ENCODE assay signal across 35 cellular contexts in genomic region chr2:58852905-58853304, GRCh38.
DNase-seq lines count a peak whose midpoint lies in the region; ATAC-seq and TF ChIP-seq lines count a peak whose summit lies in the region.
"Had no signal": no experiment of that assay in that cellular context is flagged by ENCODE, and none has a peak within 500 bp of the region (broad histone marks: within the 10 kb centered on the region; RNA-seq: fewer than 3 reads in every experiment).

No MANE protein-coding gene starts in this region.

- H3K4me3 ChIP-seq in SK-N-SH (ENCODE audit: low read depth in 2 of 2, low read length in 1 of 2) = no peak overlapping the region
- H3K4me3 ChIP-seq in smooth muscle cell = no peak overlapping the region
- H3K4me3 ChIP-seq: A549; BLaER1; BLaER1 treated with 17β-estradiol and CSF1 and Interleukin-3, amounts not matched to agents 10 nM and 100 nM had no signal

- H3K36me3 ChIP-seq in SK-N-SH (replicated peaks in 1 of 2; ENCODE audit: control insufficient read depth in 1 of 2, insufficient read depth in 2 of 2, low read length in 1 of 2) (no peaks in the 10 kb centered on the region), smooth muscle cell (ENCODE audit: low read depth) (no peaks in the 10 kb centered on the region)
- H3K36me3 ChIP-seq: BE2C; BLaER1; BLaER1 treated with 17β-estradiol and CSF1 and Interleukin-3, amounts not matched to agents 10 nM and 100 nM had no signal

- H3K4me3 Mint-ChIP-seq in mesothelial cell of epicardium = no peak overlapping the region
- H3K4me3 Mint-ChIP-seq in activated CD8-positive, alpha-beta T cell treated with anti-CD3 and anti-CD28 coated beads, Interleukin-2, amount 10 ng/mL, durations not matched to agents 7 days and 5 days = no peak overlapping the region
- H3K4me3 Mint-ChIP-seq: B cell; CD14-positive monocyte; CD4-positive, alpha-beta memory T cell; CD4-positive, alpha-beta T cell; CD4-positive, CD25-positive, alpha-beta regulatory T cell; CD8-positive, alpha-beta memory T cell; CD8-positive, alpha-beta T cell had no signal

- H2AFZ ChIP-seq in SK-N-SH (ENCODE audit: low read depth) = no peak overlapping the region
- H2AFZ ChIP-seq in smooth muscle cell (ENCODE audit: low read depth) = peak overlapping the region; percentile 37

- no peak for TF ChIP-seq RAD21 in SK-N-SH (IDR thresholded peaks at IDR 0.05; ENCODE audit: low read length)

- CTCF ChIA-PET in SK-N-SH (lab: Yijun Ruan, JAX) = interaction anchor here (1.2 kb wide), 1 partner anchor 90 kb away, joined by 3 read pairs; no protein-coding TSS in a partner anchor
- CTCF ChIA-PET in activated CD8-positive, alpha-beta T cell treated with anti-CD3 and anti-CD28 coated beads, Interleukin-2, amount 10 ng/mL, durations not matched to agents 7 days and 5 days (lab: Charles Lee) = no interaction called here

- DNase-seq in SK-N-SH (peak; percentile 2), mesothelial cell of epicardium (ENCODE audit: low spot score in 2 of 2, unreplicated experiment in 2 of 2) (no peak), smooth muscle cell (lab: John Stamatoyannopoulos, UW; ENCODE audit: unreplicated experiment) (no peak), foreskin keratinocyte (no peak), GDM1 (lab: John Stamatoyannopoulos, UW) (no peak), amniotic stem cell (lab: John Stamatoyannopoulos, UW) (no peak)
- DNase-seq in activated CD8-positive, alpha-beta T cell treated with anti-CD3 and anti-CD28 coated beads, Interleukin-2, amount 10 ng/mL, durations not matched to agents 7 days and 5 days = no peak
- DNase-seq: 8988T; ACHN; AML-193; BE2C; C1 segment of cervical spinal cord; Caco-2; Calu3; CD4-positive, alpha-beta memory T cell; CD4-positive, alpha-beta T cell; CD4-positive, CD25-positive, alpha-beta regulatory T cell; CD8-positive, alpha-beta memory T cell; CD8-positive, alpha-beta T cell; COR-L47; DMS 273 treated with DMSO at 0.1 percent for 48 hours; DMS153; DMS53; DMS79; DMS79 treated with DMSO at 0.1 percent for 48 hours; DND-41; EL had no signal

- H4K20me1 ChIP-seq in SK-N-SH (ENCODE audit: insufficient read depth) = no peaks in the 10 kb centered on the region
- no peaks in the 10 kb centered on the region for H4K20me1 ChIP-seq in smooth muscle cell (ENCODE audit: low read depth)
- H4K20me1 ChIP-seq: BLaER1; BLaER1 treated with 17β-estradiol and CSF1 and Interleukin-3, amounts not matched to agents 10 nM and 100 nM had no signal

- H3K27ac ChIP-seq in SK-N-SH (ENCODE audit: low read depth in 2 of 2, low read length in 1 of 2) (peak overlapping the region in 1 of 2 experiments; percentile 43; a peak in 1 of 4 replicates), smooth muscle cell (ENCODE audit: low read depth) (no peak overlapping the region), foreskin keratinocyte (no peak overlapping the region)
- H3K27ac ChIP-seq: 22Rv1; A549; BLaER1; BLaER1 treated with 17β-estradiol and CSF1 and Interleukin-3, amounts not matched to agents 10 nM and 100 nM; C4-2B had no signal

- TF ChIP-seq EP300 in SK-N-SH (IDR thresholded peaks at IDR 0.05; ENCODE audit: borderline replicate concordance in 1 of 2, low read depth in 1 of 2, low read length in 1 of 2) = peak in 1 of 2 experiments; percentile 69; a peak in 2 of 4 replicates

- H3K27me3 Mint-ChIP-seq in mesothelial cell of epicardium (ENCODE audit: low read depth) = no peaks in the 10 kb centered on the region
- H3K27me3 Mint-ChIP-seq in activated CD8-positive, alpha-beta T cell treated with anti-CD3 and anti-CD28 coated beads, Interleukin-2, amount 10 ng/mL, durations not matched to agents 7 days and 5 days (ENCODE audit: low read depth) = no peaks in the 10 kb centered on the region
- H3K27me3 Mint-ChIP-seq: CD4-positive, alpha-beta memory T cell; CD4-positive, alpha-beta T cell; CD4-positive, CD25-positive, alpha-beta regulatory T cell; CD8-positive, alpha-beta memory T cell had no signal

- H3F3A ChIP-seq in SK-N-SH (replicated peaks; ENCODE audit: insufficient read depth) = no peaks in the 10 kb centered on the region
- H3F3A ChIP-seq in smooth muscle cell (ENCODE audit: low read depth) = no peaks in the 10 kb centered on the region

- H3K27ac Mint-ChIP-seq in mesothelial cell of epicardium = peak overlapping the region; percentile 8
- no peak overlapping the region for H3K27ac Mint-ChIP-seq in activated CD8-positive, alpha-beta T cell treated with anti-CD3 and anti-CD28 coated beads, Interleukin-2, amount 10 ng/mL, durations not matched to agents 7 days and 5 days
- H3K27ac Mint-ChIP-seq: B cell; CD14-positive monocyte; CD4-positive, alpha-beta memory T cell; CD4-positive, alpha-beta T cell; CD4-positive, CD25-positive, alpha-beta regulatory T cell; CD8-positive, alpha-beta memory T cell; CD8-positive, alpha-beta T cell had no signal

- H3K9me3 Mint-ChIP-seq in mesothelial cell of epicardium = peaks cover 12% of the 10 kb centered on the region
- H3K9me3 Mint-ChIP-seq in activated CD8-positive, alpha-beta T cell treated with anti-CD3 and anti-CD28 coated beads, Interleukin-2, amount 10 ng/mL, durations not matched to agents 7 days and 5 days (ENCODE audit: insufficient read depth) = no peaks in the 10 kb centered on the region
- H3K9me3 Mint-ChIP-seq: CD4-positive, alpha-beta T cell; CD8-positive, alpha-beta T cell had no signal

- H3K9ac ChIP-seq in SK-N-SH (no peak overlapping the region), smooth muscle cell (ENCODE audit: low read depth) (no peak overlapping the region)
- H3K9ac ChIP-seq: BLaER1; BLaER1 treated with 17β-estradiol and CSF1 and Interleukin-3, amounts not matched to agents 10 nM and 100 nM had no signal

- ATAC-seq in SK-N-SH treated with all-trans-retinoic acid at 6 μM for 48 hours (no peak), foreskin keratinocyte (no peak)
- no peak for ATAC-seq in activated CD8-positive, alpha-beta T cell treated with anti-CD3 and anti-CD28 coated beads, Interleukin-2, amount 10 ng/mL, durations not matched to agents 7 days and 5 days
- ATAC-seq: A549; CD8-positive, alpha-beta T cell had no signal

- H3K4me2 ChIP-seq in SK-N-SH (no peak overlapping the region), smooth muscle cell (peak overlapping the region; percentile 10)
- H3K4me2 ChIP-seq: A549; BLaER1; BLaER1 treated with 17β-estradiol and CSF1 and Interleukin-3, amounts not matched to agents 10 nM and 100 nM had no signal

- peaks cover 27% of the 10 kb centered on the region for H3K4me1 Mint-ChIP-seq in mesothelial cell of epicardium
- H3K4me1 Mint-ChIP-seq in activated CD8-positive, alpha-beta T cell treated with anti-CD3 and anti-CD28 coated beads, Interleukin-2, amount 10 ng/mL, durations not matched to agents 7 days and 5 days (ENCODE audit: low read depth) = no peaks in the 10 kb centered on the region
- H3K4me1 Mint-ChIP-seq: B cell; CD14-positive monocyte; CD4-positive, alpha-beta memory T cell; CD4-positive, CD25-positive, alpha-beta regulatory T cell; CD8-positive, alpha-beta memory T cell had no signal

- H3K9me3 ChIP-seq in SK-N-SH (no peaks in the 10 kb centered on the region; the same call in 1 of the 2 replicates), smooth muscle cell (replicated peaks; ENCODE audit: low read depth) (peaks cover 4% of the 10 kb centered on the region)
- H3K9me3 ChIP-seq: BE2C, BLaER1, Caco-2 had no signal

- no peaks in the 10 kb centered on the region for H3K79me2 ChIP-seq in SK-N-SH (ENCODE audit: insufficient read depth)
- H3K79me2 ChIP-seq in smooth muscle cell (ENCODE audit: low read depth) = no peaks in the 10 kb centered on the region

- TF ChIP-seq CTCF in SK-N-SH (IDR thresholded peaks at IDR 0.05) (no peak), mesothelial cell of epicardium (IDR thresholded peaks at IDR 0.05; ENCODE audit: unreplicated experiment) (no peak), smooth muscle cell (IDR thresholded peaks at IDR 0.05; ENCODE audit: borderline replicate concordance, insufficient read depth, poor library complexity, severe bottlenecking) (no peak), foreskin keratinocyte (conservative IDR thresholded peaks at IDR 0.05) (no peak)

- no peaks in the 10 kb centered on the region for H3K27me3 ChIP-seq in SK-N-SH (ENCODE audit: insufficient read depth)
- no peaks in the 10 kb centered on the region for H3K27me3 ChIP-seq in smooth muscle cell (ENCODE audit: low read depth)
- H3K27me3 ChIP-seq in foreskin keratinocyte = peaks cover 9% of the 10 kb centered on the region
- H3K27me3 ChIP-seq: BE2C; BLaER1; BLaER1 treated with 17β-estradiol and CSF1 and Interleukin-3, amounts not matched to agents 10 nM and 100 nM had no signal

- POLR2A ChIA-PET in SK-N-SH (lab: Yijun Ruan, JAX) = no interaction called here
- POLR2A ChIA-PET in activated CD8-positive, alpha-beta T cell treated with anti-CD3 and anti-CD28 coated beads, Interleukin-2, amount 10 ng/mL, durations not matched to agents 7 days and 5 days (lab: Charles Lee) = no interaction called here

- peaks cover 11% of the 10 kb centered on the region for H3K36me3 Mint-ChIP-seq in mesothelial cell of epicardium
- no peaks in the 10 kb centered on the region for H3K36me3 Mint-ChIP-seq in activated CD8-positive, alpha-beta T cell treated with anti-CD3 and anti-CD28 coated beads, Interleukin-2, amount 10 ng/mL, durations not matched to agents 7 days and 5 days (ENCODE audit: low read depth)
- H3K36me3 Mint-ChIP-seq: CD14-positive monocyte; CD4-positive, CD25-positive, alpha-beta regulatory T cell; CD8-positive, alpha-beta memory T cell; CD8-positive, alpha-beta T cell had no signal

- H3K4me1 ChIP-seq in SK-N-SH (ENCODE audit: control insufficient read depth in 1 of 2, insufficient read depth in 2 of 2, low read depth in 1 of 2, low read length in 1 of 2) (no peaks in the 10 kb centered on the region; a peak in 1 of 4 replicates), smooth muscle cell (ENCODE audit: low read depth) (peaks cover 14% of the 10 kb centered on the region), foreskin keratinocyte (no peaks in the 10 kb centered on the region)
- H3K4me1 ChIP-seq: A549; BLaER1; BLaER1 treated with 17β-estradiol and CSF1 and Interleukin-3, amounts not matched to agents 10 nM and 100 nM had no signal

- no peaks in the 10 kb centered on the region for H3K9me2 ChIP-seq in SK-N-SH

TF ChIP-seq in SK-N-SH, 30 proteins besides CTCF, POLR2A, EP300 and RAD21:
- TF ChIP-seq GATA2 (CRISPR knock-in tag; IDR thresholded peaks at IDR 0.05) = peak; percentile 29
- TF ChIP-seq TEAD4 (IDR thresholded peaks at IDR 0.05; ENCODE audit: borderline replicate concordance, insufficient read depth) = 0 out of 2 replicates have a peak, but pooled peaks have one; percentile 30
- TF ChIP-seq GABPA (IDR thresholded peaks at IDR 0.05; ENCODE audit: low read depth) = no peak

TF ChIP-seq in SK-N-SH treated with all-trans-retinoic acid at 6 μM for 48 hours, 23 proteins besides CTCF, POLR2A, EP300 and RAD21:
- peak; percentile 76; the same call in 1 of the 2 replicates for TF ChIP-seq TCF4 (CRISPR knock-in tag; IDR thresholded peaks at IDR 0.05; ENCODE audit: borderline replicate concordance)
- TF ChIP-seq ZNF70 (CRISPR knock-in tag; IDR thresholded peaks at IDR 0.05) = no peak
- TF ChIP-seq ISL1 (CRISPR knock-in tag; IDR thresholded peaks at IDR 0.05) = peak; percentile 60
